In genomic region chr15:34714476-34715121, GRCh38 we compare ENCODE assay signal across 32 cellular contexts. TPM values are rescaled to one million over a fixed set of nuclear protein-coding genes. Genes with fewer than 3 reads are reported as not detected.
"Had no signal": no experiment of that assay in that cellular context is flagged by ENCODE, and none has a peak within 500 bp of the region (broad histone marks: within the 10 kb centered on the region; RNA-seq: fewer than 3 reads in every experiment).

No MANE protein-coding gene starts in this region.

- H3K36me3 ChIP-seq: ascending aorta, cardiac muscle cell had no signal

- DNase-seq: activated B cell treated with CpG ODN at 0.5 μM for 24 hours; activated CD4-positive, alpha-beta memory T cell treated with anti-CD3 and anti-CD28 coated beads, Interleukin-2, amount 10 ng/mL, durations not matched to agents 7 days and 5 days; activated CD4-positive, alpha-beta T cell treated with anti-CD3 and anti-CD28 coated beads for 48 hours; activated CD4-positive, alpha-beta T cell treated with anti-CD3 and anti-CD28 coated beads, Interleukin-2, amount 10 ng/mL, durations not matched to agents 7 days and 5 days; activated CD4-positive, alpha-beta T cell treated with anti-CD3 and anti-CD28 coated beads, Interleukin-2, amount 50 U/mL, for 48 hours; activated CD4-positive, CD25-positive, alpha-beta regulatory T cell treated with anti-CD3 and anti-CD28 coated beads, Interleukin-2, amount 50 U/mL, for 72 hours; activated CD8-positive, alpha-beta memory T cell treated with anti-CD3 and anti-CD28 coated beads for 24 hours; activated CD8-positive, alpha-beta memory T cell treated with anti-CD3 and anti-CD28 coated beads, Interleukin-2, amount 10 ng/mL, durations not matched to agents 7 days and 5 days; activated CD8-positive, alpha-beta memory T cell treated with anti-CD3 and anti-CD28 coated beads, Interleukin-2, amount 50 U/mL, for 48 hours; activated CD8-positive, alpha-beta T cell treated with anti-CD3 and anti-CD28 coated beads, Interleukin-2, amount 10 ng/mL, durations not matched to agents 7 days and 5 days; activated effector memory CD4-positive, alpha-beta T cell treated with Interleukin-2 at 50 U/mL for 16 hours; activated gamma-delta T cell; activated naive CD4-positive, alpha-beta T cell treated with anti-CD3 and anti-CD28 coated beads, Interleukin-2, amount 10 ng/mL, durations not matched to agents 7 days and 5 days; activated naive CD4-positive, alpha-beta T cell treated with Interleukin-2 at 50 U/mL for 16 hours; activated naive CD8-positive, alpha-beta T cell treated with anti-CD3 and anti-CD28 coated beads, Interleukin-2, amount 10 ng/mL, durations not matched to agents 7 days and 5 days; activated naive CD8-positive, alpha-beta T cell treated with anti-CD3 and anti-CD28 coated beads, Interleukin-2, amount 50 U/mL, for 24 hours; activated T-cell treated with anti-CD3 and anti-CD28 coated beads, Interleukin-2, amount 50 U/mL, for 24 hours; activated T-cell treated with anti-CD3 and anti-CD28 coated beads, Interleukin-2, amount 50 U/mL, for 48 hours; amygdala; anterior cingulate cortex; caudate nucleus; cerebellar nuclear complex; T-cell; T-helper 17 cell; T-helper 9 cell had no signal

- H3K27ac ChIP-seq: ascending aorta, cardiac muscle cell, VCaP had no signal

- H3K27me3 ChIP-seq: ascending aorta, cardiac muscle cell had no signal

- ATAC-seq: activated CD8-positive, alpha-beta memory T cell treated with anti-CD3 and anti-CD28 coated beads, Interleukin-2, amount 10 ng/mL, durations not matched to agents 7 days and 5 days; activated CD8-positive, alpha-beta T cell treated with anti-CD3 and anti-CD28 coated beads, Interleukin-2, amount 10 ng/mL, durations not matched to agents 7 days and 5 days; activated naive CD8-positive, alpha-beta T cell treated with anti-CD3 and anti-CD28 coated beads, Interleukin-2, amount 50 U/mL, for 24 hours; T-cell; T-helper 17 cell had no signal

- H3K4me3 ChIP-seq: ascending aorta, cardiac muscle cell had no signal

- H3K9me3 ChIP-seq: ascending aorta had no signal

RNA-seq across cellular contexts. Expression of gene GJD2, which starts 40.2 kb away (rescaled TPM):
- total RNA-seq: activated B cell treated with CpG ODN at 0.5 μM for 24 hours; activated CD4-positive, alpha-beta memory T cell treated with anti-CD3 and anti-CD28 coated beads, Interleukin-2, amount 10 ng/mL, durations not matched to agents 7 days and 5 days; activated CD4-positive, alpha-beta T cell treated with anti-CD3 and anti-CD28 coated beads, Interleukin-2, amount 10 ng/mL, durations not matched to agents 7 days and 5 days; activated CD8-positive, alpha-beta memory T cell treated with anti-CD3 and anti-CD28 coated beads, Interleukin-2, amount 10 ng/mL, durations not matched to agents 7 days and 5 days; activated CD8-positive, alpha-beta T cell treated with anti-CD3 and anti-CD28 coated beads, Interleukin-2, amount 10 ng/mL, durations not matched to agents 7 days and 5 days; activated naive CD8-positive, alpha-beta T cell treated with anti-CD3 and anti-CD28 coated beads, Interleukin-2, amount 10 ng/mL, durations not matched to agents 7 days and 5 days; activated T-helper 2 cell treated with anti-CD3 and anti-CD28 coated beads, Interferon-gamma antibody, Interleukin-2, Interleukin-4, amounts not matched to agents 10 μg/mL and 5 μg/mL and 100 μg/mL, durations not matched to agents 14 hours and 24 hours and 36 hours; ascending aorta; bronchial epithelial cell; chondrocyte; T-cell; T-helper 1 cell treated with Interleukin-12 subunit alpha and Interleukin-12 subunit beta and Interleukin-4 antibody, amounts not matched to agents 30 ng/mL and 1 ng/mL, for 36 hours; T-helper 17 cell had no signal
- polyA plus RNA-seq: cardiac muscle cell had no signal
